In the genomic region with DNA sequence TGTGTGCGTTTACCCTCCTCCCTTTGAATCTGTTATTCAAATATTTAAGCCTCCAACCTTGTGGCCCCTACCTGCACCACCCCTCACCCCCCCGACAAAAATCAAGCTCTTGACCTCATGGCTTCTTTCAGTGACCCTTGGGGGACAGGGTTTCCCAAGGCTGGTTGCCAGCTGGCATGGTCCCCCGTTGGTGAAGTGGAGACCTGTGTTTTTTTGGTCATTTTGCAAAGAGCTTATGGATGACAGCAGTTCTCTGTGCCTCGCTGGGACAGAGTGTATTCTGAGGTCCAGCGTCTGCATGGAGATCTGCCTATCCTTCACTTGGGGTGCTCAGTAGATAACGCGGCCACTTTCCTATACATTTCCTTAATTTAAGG, we compare ENCODE assay signal across 11 cellular contexts.
DNase-seq lines count a peak whose midpoint lies in the region; ATAC-seq, FAIRE-seq and TF ChIP-seq lines count a peak whose summit lies in the region.
"Had no signal": no experiment of that assay in that cellular context is flagged by ENCODE, and none has a peak within 500 bp of the region (broad histone marks: within the 10 kb centered on the region; RNA-seq: fewer than 3 reads in every experiment).

No MANE protein-coding gene starts in this region.

- no peaks in the 10 kb centered on the region for H3K27me3 ChIP-seq in heart right ventricle
- no peaks in the 10 kb centered on the region for H3K27me3 ChIP-seq in layer of hippocampus (ENCODE audit: control insufficient read depth, insufficient read depth, low read length)
- H3K27me3 ChIP-seq in gastrocnemius medialis = no peaks in the 10 kb centered on the region
- H3K27me3 ChIP-seq in aorta (ENCODE audit: control insufficient read depth in 1 of 2, insufficient read depth in 2 of 2, low read length in 1 of 2) = no peaks in the 10 kb centered on the region

- WGBS in heart right ventricle, 2 donors = 63 to 67% methylated on average over 7 of the region's 7 CpGs
- 53 to 55% methylated on average over 7 of the region's 7 CpGs for WGBS in aorta, 2 donors

- no peak for TF ChIP-seq CTCF in heart right ventricle (IDR thresholded peaks at IDR 0.05)
- TF ChIP-seq CTCF in gastrocnemius medialis (IDR thresholded peaks at IDR 0.05 in 4 of 5, conservative IDR thresholded peaks at IDR 0.05 in 1 of 5) = no peak

- intact Hi-C loops in heart right ventricle (cut with DNase I) = loop anchor here in 5 of 10 donors (5.0 to 10.0 kb wide), 4 partner anchors 34 to 109 kb away; partner anchors contain the start of gene TCF7L2 (in 3 of the 5)
- intact Hi-C loops in Right ventricle myocardium inferior (cut with DNase I) = loop anchor here (5.0 kb wide), 2 partner anchors 66 to 109 kb away; partner anchors contain the start of gene TCF7L2
- intact Hi-C loops in gastrocnemius medialis (cut with DNase I; ENCODE audit: low total_unique reads) = no loop called here
- intact Hi-C loops in aorta (cut with DNase I) = loop anchor here in 1 of 2 donors (5.0 kb wide), 1 partner anchor 39 kb away; no protein-coding TSS in a partner anchor

- DNase-seq in heart right ventricle (peak in 1 of 2 donors; percentile 42), Right ventricle myocardium inferior (ENCODE audit: missing footprints) (no peak), gastrocnemius medialis (no peak), aorta (no peak), GM19239 (ENCODE audit: insufficient read length, low spot score) (no peak), AG08396 (ENCODE audit: low spot score) (no peak)
- DNase-seq: Calu3 had no signal

- in situ Hi-C loops in gastrocnemius medialis (cut with MboI; ENCODE audit: low sequenced_read_pairs in 4 of 4) = no loop called here

- H3K4me3 ChIP-seq in heart right ventricle (peak overlapping the region in 6 of 10 donors; percentile 10 to 41 (median 33)), gastrocnemius medialis (peak overlapping the region in 3 of 4 donors; percentile 16 to 33 (median 24)), aorta (ENCODE audit: low read length in 2 of 2) (no peak overlapping the region)

- H3K27ac ChIP-seq in heart right ventricle = peak overlapping the region; percentile 59 to 86 (median 78)
- H3K27ac ChIP-seq in layer of hippocampus (ENCODE audit: low read depth, low read length) = peak overlapping the region; percentile 75
- H3K27ac ChIP-seq in gastrocnemius medialis = peak overlapping the region; percentile 58 to 69 (median 63)
- peak overlapping the region; percentile 63 to 92 for H3K27ac ChIP-seq in aorta (ENCODE audit: low read depth in 1 of 2, low read length in 2 of 2)

- H3K4me1 ChIP-seq in heart right ventricle = peaks cover 10 to 74% (median 51%) of the 10 kb centered on the region in 9 donors
- peaks cover 30 to 41% of the 10 kb centered on the region in 2 donors for H3K4me1 ChIP-seq in gastrocnemius medialis
- peaks cover 15 to 30% of the 10 kb centered on the region in 2 donors for H3K4me1 ChIP-seq in aorta (ENCODE audit: control insufficient read depth in 1 of 2, insufficient read depth in 2 of 2, low read length in 2 of 2)

- H3K36me3 ChIP-seq in heart right ventricle (no peaks in the 10 kb centered on the region), gastrocnemius medialis (no peaks in the 10 kb centered on the region), aorta (ENCODE audit: control insufficient read depth in 1 of 2, insufficient read depth in 2 of 2, low read length in 1 of 2) (no peaks in the 10 kb centered on the region)

- TF ChIP-seq POLR2A in gastrocnemius medialis (IDR thresholded peaks at IDR 0.05) = no peak

- H3K9me3 ChIP-seq in heart right ventricle = no peaks in the 10 kb centered on the region
- H3K9me3 ChIP-seq in gastrocnemius medialis = no peaks in the 10 kb centered on the region
- H3K9me3 ChIP-seq in aorta (ENCODE audit: control insufficient read depth, low read length) = no peaks in the 10 kb centered on the region

- ATAC-seq in heart right ventricle (no peak), Right ventricle myocardium inferior (no peak), gastrocnemius medialis (no peak), aorta (ENCODE audit: low FRiP score) (no peak), GM21786 (IDR thresholded peaks at IDR 0.05; ENCODE audit: unreplicated experiment) (no peak)

- FAIRE-seq in GM19239 (lab: Jason Lieb, UNC) = no peak
- FAIRE-seq: A204.1, endometrium had no signal

Comparison
In these comparisons a context has a peak if more than half of its experiments do, and no peak if none do; other contexts are left out.
1. H3K4me3 ChIP-seq: peak in heart right ventricle (6 of 10) and gastrocnemius medialis (3 of 4); none in aorta (0 of 2).
2. Peak in every context shown above with its lines, with median percentiles within 50 percentile points of each other: H3K27ac ChIP-seq.